15 cellular contexts compared by ENCODE assay signal in the genomic region with DNA sequence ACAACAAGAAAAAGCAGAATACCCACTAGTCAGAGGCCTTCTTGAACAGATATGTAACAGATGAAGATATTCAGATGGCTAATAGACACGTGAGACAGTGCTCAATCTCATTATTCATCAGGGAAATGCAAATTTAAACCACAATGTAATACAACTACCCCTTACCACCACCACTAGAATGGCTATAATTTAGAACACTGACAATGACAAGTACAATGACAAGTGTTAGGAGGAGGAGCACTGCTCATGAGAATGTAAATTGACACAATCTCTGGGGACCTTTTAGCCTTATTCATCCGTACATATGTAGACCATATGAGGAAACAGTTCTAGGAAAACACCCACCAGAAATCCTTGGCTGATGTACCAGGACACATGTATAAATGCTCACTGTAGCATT.
"Had no signal": no experiment of that assay in that cellular context is flagged by ENCODE, and none has a peak within 500 bp of the region (broad histone marks: within the 10 kb centered on the region; RNA-seq: fewer than 3 reads in every experiment).

No MANE protein-coding gene starts in this region.

- H3K27me3 Mint-ChIP-seq: activated naive CD8-positive, alpha-beta T cell treated with anti-CD3 and anti-CD28 coated beads for 36 hours; brain had no signal

- DNase-seq: activated CD4-positive, alpha-beta T cell treated with anti-CD3 and anti-CD28 coated beads for 48 hours; activated CD8-positive, alpha-beta memory T cell treated with anti-CD3 and anti-CD28 coated beads for 24 hours; activated naive CD8-positive, alpha-beta T cell treated with anti-CD3 and anti-CD28 coated beads for 36 hours; amygdala; cortex of kidney; effector memory CD4-positive, alpha-beta T cell; foreskin melanocyte; head of caudate nucleus; right cardiac atrium; stimulated activated CD4-positive, alpha-beta T cell treated with anti-CD3 and anti-CD28 coated beads, Interleukin-4, amount 100 ng/mL, for 24 hours; stimulated activated naive CD8-positive, alpha-beta T cell treated with anti-CD3 and anti-CD28 coated beads, Interleukin-15, Interleukin-2, amounts not matched to agents 100 U/mL and 50 U/mL, for 24 hours; transverse colon had no signal

- H3K4me1 Mint-ChIP-seq: neural crest cell, WTC11 had no signal

- ATAC-seq: right cardiac atrium; stimulated activated naive CD8-positive, alpha-beta T cell treated with anti-CD3 and anti-CD28 coated beads, Interleukin-15, Interleukin-2, amounts not matched to agents 100 U/mL and 50 U/mL, for 24 hours; WTC11 had no signal

- H3K27ac Mint-ChIP-seq: activated naive CD8-positive, alpha-beta T cell treated with anti-CD3 and anti-CD28 coated beads for 36 hours; brain; WTC11 had no signal

- H3K4me3 Mint-ChIP-seq: activated naive CD8-positive, alpha-beta T cell treated with anti-CD3 and anti-CD28 coated beads for 36 hours; brain; neural crest cell; WTC11 had no signal

- H3K9me3 Mint-ChIP-seq: activated naive CD8-positive, alpha-beta T cell treated with anti-CD3 and anti-CD28 coated beads for 36 hours; neural crest cell; WTC11 had no signal
